Comparison of ENCODE assay signal across 1 cellular context in the genomic region with DNA sequence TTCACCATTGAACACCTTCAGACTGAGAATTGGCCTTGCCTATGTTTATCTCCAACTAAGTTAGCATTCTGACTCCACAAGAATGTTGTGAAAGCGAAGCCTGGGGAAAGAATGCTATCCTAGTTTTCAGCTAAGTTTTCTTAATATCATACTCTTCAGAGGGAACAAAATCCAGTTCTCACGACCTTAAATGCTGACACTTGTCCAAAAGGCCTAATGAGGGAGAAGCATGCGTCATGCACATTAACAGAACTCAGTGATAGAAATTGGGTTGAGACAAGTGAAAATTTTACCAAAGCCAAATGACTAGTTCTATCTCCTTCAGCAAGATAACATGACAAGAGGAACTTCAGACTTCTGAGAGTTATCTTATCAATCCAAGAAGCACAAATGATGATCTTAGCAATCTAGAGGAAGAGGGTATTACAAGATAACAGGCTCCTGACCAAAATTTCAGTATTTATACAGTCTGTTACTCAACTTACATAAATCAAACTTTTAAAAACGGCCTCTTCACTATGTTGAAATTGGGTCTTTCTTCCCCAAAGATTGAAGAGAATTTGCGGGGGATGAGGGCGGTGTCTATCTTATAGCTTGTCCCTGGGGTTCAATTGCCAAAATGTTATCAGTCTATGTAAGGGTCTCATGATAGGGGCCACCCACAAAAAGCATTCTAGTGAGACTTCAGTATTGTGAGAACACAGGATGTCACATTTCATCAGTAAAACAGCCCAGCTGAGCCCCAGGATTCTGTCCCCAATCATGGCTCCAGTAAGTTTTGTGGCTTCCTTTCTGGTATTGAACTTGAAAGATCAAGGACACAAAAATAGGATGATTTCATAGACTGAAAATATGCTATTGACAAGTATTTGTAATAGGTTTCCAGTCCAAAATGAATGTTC.
TF ChIP-seq lines count a peak whose summit lies in the region.

No MANE protein-coding gene starts in this region.

TF ChIP-seq in WTC11, 78 proteins besides CTCF, POLR2A, EP300 and RAD21 (continued from another document):
- TF ChIP-seq, protein P1, sequence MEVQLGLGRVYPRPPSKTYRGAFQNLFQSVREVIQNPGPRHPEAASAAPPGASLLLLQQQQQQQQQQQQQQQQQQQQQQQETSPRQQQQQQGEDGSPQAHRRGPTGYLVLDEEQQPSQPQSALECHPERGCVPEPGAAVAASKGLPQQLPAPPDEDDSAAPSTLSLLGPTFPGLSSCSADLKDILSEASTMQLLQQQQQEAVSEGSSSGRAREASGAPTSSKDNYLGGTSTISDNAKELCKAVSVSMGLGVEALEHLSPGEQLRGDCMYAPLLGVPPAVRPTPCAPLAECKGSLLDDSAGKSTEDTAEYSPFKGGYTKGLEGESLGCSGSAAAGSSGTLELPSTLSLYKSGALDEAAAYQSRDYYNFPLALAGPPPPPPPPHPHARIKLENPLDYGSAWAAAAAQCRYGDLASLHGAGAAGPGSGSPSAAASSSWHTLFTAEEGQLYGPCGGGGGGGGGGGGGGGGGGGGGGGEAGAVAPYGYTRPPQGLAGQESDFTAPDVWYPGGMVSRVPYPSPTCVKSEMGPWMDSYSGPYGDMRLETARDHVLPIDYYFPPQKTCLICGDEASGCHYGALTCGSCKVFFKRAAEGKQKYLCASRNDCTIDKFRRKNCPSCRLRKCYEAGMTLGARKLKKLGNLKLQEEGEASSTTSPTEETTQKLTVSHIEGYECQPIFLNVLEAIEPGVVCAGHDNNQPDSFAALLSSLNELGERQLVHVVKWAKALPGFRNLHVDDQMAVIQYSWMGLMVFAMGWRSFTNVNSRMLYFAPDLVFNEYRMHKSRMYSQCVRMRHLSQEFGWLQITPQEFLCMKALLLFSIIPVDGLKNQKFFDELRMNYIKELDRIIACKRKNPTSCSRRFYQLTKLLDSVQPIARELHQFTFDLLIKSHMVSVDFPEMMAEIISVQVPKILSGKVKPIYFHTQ (CRISPR knock-in tag; IDR thresholded peaks at IDR 0.05) = no peak
- TF ChIP-seq HMGA2 (CRISPR knock-in tag; IDR thresholded peaks at IDR 0.05) (no peak), ZNF138 (CRISPR knock-in tag; conservative IDR thresholded peaks at IDR 0.05) (no peak), CREB1 (CRISPR knock-in tag; IDR thresholded peaks at IDR 0.05) (no peak), ETV6 (CRISPR knock-in tag; IDR thresholded peaks at IDR 0.05) (no peak), ZNF263 (CRISPR knock-in tag; IDR thresholded peaks at IDR 0.05; ENCODE audit: low read depth) (no peak)
- TF ChIP-seq, protein P2, sequence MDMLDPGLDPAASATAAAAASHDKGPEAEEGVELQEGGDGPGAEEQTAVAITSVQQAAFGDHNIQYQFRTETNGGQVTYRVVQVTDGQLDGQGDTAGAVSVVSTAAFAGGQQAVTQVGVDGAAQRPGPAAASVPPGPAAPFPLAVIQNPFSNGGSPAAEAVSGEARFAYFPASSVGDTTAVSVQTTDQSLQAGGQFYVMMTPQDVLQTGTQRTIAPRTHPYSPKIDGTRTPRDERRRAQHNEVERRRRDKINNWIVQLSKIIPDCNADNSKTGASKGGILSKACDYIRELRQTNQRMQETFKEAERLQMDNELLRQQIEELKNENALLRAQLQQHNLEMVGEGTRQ (CRISPR knock-in tag; IDR thresholded peaks at IDR 0.05) = no peak
